14 cellular contexts compared by ENCODE assay signal in genomic region chr1:119676571-119677206, GRCh38. TPM values are rescaled to one million over a fixed set of nuclear protein-coding genes. Genes with fewer than 3 reads are reported as not detected.
DNase-seq lines count a peak whose midpoint lies in the region; ATAC-seq and TF ChIP-seq lines count a peak whose summit lies in the region.
"Had no signal": no experiment of that assay in that cellular context is flagged by ENCODE, and none has a peak within 500 bp of the region (broad histone marks: within the 10 kb centered on the region; RNA-seq: fewer than 3 reads in every experiment).

No MANE protein-coding gene starts in this region.

- no peak overlapping the region for H3K4me3 ChIP-seq in PC-9
- H3K4me3 ChIP-seq in retinal pigment epithelial cell (ENCODE audit: low read length), result no peak overlapping the region

- no peak overlapping the region for H3K4me2 ChIP-seq in PC-9

- POLR2A ChIA-PET in PC-9 (lab: Charles Lee; ENCODE audit: unreplicated experiment), result interaction anchor here (0.6 kb wide), 1 partner anchor 63 kb away, joined by 3 read pairs; no protein-coding TSS in a partner anchor

- no peak overlapping the region for H3K27ac ChIP-seq in PC-9
- H3K27ac ChIP-seq: HL-60 had no signal

- H3K36me3 Mint-ChIP-seq in stimulated activated naive B cell treated with anti-CD40 and anti-IgM and Interleukin-4, amounts not matched to agents 10 μg/mL and 1 μg/mL and 100 μg/mL, for 72 hours, result no peaks in the 10 kb centered on the region
- H3K36me3 Mint-ChIP-seq in activated naive CD4-positive, alpha-beta T cell treated with anti-CD3 and anti-CD28 coated beads for 36 hours (ENCODE audit: low read depth), result no peaks in the 10 kb centered on the region
- H3K36me3 Mint-ChIP-seq: CD4-positive, CD25-positive, alpha-beta regulatory T cell had no signal

- no peak overlapping the region for H2AFZ ChIP-seq in PC-9

- no peaks in the 10 kb centered on the region for H3K79me2 ChIP-seq in PC-9 (ENCODE audit: low read depth)

- H3K9me3 Mint-ChIP-seq in stimulated activated naive B cell treated with anti-CD40 and anti-IgM and Interleukin-4, amounts not matched to agents 10 μg/mL and 1 μg/mL and 100 μg/mL, for 72 hours, result no peaks in the 10 kb centered on the region
- no peaks in the 10 kb centered on the region for H3K9me3 Mint-ChIP-seq in activated naive CD4-positive, alpha-beta T cell treated with anti-CD3 and anti-CD28 coated beads for 36 hours

- H3K27me3 ChIP-seq in PC-9 (ENCODE audit: insufficient read depth, low read depth), result no peaks in the 10 kb centered on the region

- no peaks in the 10 kb centered on the region for H3K9me2 ChIP-seq in PC-9 (ENCODE audit: insufficient read depth)

- no peak overlapping the region for H3K27ac Mint-ChIP-seq in stimulated activated naive B cell treated with anti-CD40 and anti-IgM and Interleukin-4, amounts not matched to agents 10 μg/mL and 1 μg/mL and 100 μg/mL, for 72 hours
- no peak overlapping the region for H3K27ac Mint-ChIP-seq in activated naive CD4-positive, alpha-beta T cell treated with anti-CD3 and anti-CD28 coated beads for 36 hours
- H3K27ac Mint-ChIP-seq: CD4-positive, CD25-positive, alpha-beta regulatory T cell had no signal

- no peak overlapping the region for H3K4me3 Mint-ChIP-seq in stimulated activated naive B cell treated with anti-CD40 and anti-IgM and Interleukin-4, amounts not matched to agents 10 μg/mL and 1 μg/mL and 100 μg/mL, for 72 hours
- H3K4me3 Mint-ChIP-seq in activated naive CD4-positive, alpha-beta T cell treated with anti-CD3 and anti-CD28 coated beads for 36 hours, result no peak overlapping the region
- H3K4me3 Mint-ChIP-seq: CD4-positive, CD25-positive, alpha-beta regulatory T cell had no signal

- CTCF ChIA-PET in PC-9 (lab: Charles Lee), result interaction anchor here (0.8 to 1.0 kb wide), 2 partner anchors 60 to 63 kb away, joined by 4 read pairs; no protein-coding TSS in a partner anchor
- CTCF ChIA-PET in activated naive CD4-positive, alpha-beta T cell treated with anti-CD3 and anti-CD28 coated beads for 36 hours (lab: Charles Lee), result interaction anchor here (1.0 to 10.2 kb wide), 9 partner anchors 10 to 77 kb away, joined by 3 to 197 read pairs (median 9); no protein-coding TSS in a partner anchor

- no TSS peak for BruUV-seq in PC-9 (replicated peaks; lab: Mats Ljungman, UMichigan)

- peaks cover 19 to 42% of the 10 kb centered on the region in 2 donors for H3K27me3 Mint-ChIP-seq in stimulated activated naive B cell treated with anti-CD40 and anti-IgM and Interleukin-4, amounts not matched to agents 10 μg/mL and 1 μg/mL and 100 μg/mL, for 72 hours
- H3K27me3 Mint-ChIP-seq in activated naive CD4-positive, alpha-beta T cell treated with anti-CD3 and anti-CD28 coated beads for 36 hours (ENCODE audit: low read depth), result peaks cover 6% of the 10 kb centered on the region

- DNase-seq in PC-9, result no peak
- peak; percentile 35 for DNase-seq in left ventricle myocardium superior
- DNase-seq in retinal pigment epithelial cell (ENCODE audit: low read depth), result no peak
- no peak for DNase-seq in stimulated activated naive B cell treated with anti-CD40 and anti-IgM and Interleukin-4, amounts not matched to agents 10 μg/mL and 1 μg/mL and 100 μg/mL, for 72 hours
- DNase-seq in activated naive CD4-positive, alpha-beta T cell treated with anti-CD3 and anti-CD28 coated beads for 36 hours, result no peak
- DNase-seq in DMS153 treated with DMSO at 0.1 percent for 48 hours (lab: John Stamatoyannopoulos, UW; ENCODE audit: unreplicated experiment), result no peak
- no peak for DNase-seq in Kasumi-1 (lab: John Stamatoyannopoulos, UW)
- DNase-seq: activated T-cell treated with anti-CD3 and anti-CD28 coated beads, Interleukin-2, amount 50 U/mL, for 1 hour; CD4-positive, CD25-positive, alpha-beta regulatory T cell; stimulated activated CD4-positive, alpha-beta T cell treated with anti-CD3 and anti-CD28 coated beads, Interleukin-2, amount 100 ng/mL, for 48 hours; stimulated activated naive CD4-positive, alpha-beta T cell had no signal

- ATAC-seq in left ventricle myocardium superior, result peak; percentile 80
- no peak for ATAC-seq in stimulated activated naive B cell treated with anti-CD40 and anti-IgM and Interleukin-4, amounts not matched to agents 10 μg/mL and 1 μg/mL and 100 μg/mL, for 72 hours (replicated peaks)
- ATAC-seq: activated CD4-positive, CD25-positive, alpha-beta regulatory T cell treated with anti-CD3 and anti-CD28 coated beads, Interleukin-2, amount 50 U/mL, for 24 hours had no signal

- no peaks in the 10 kb centered on the region for H3K9me3 ChIP-seq in PC-9 (ENCODE audit: insufficient read depth, low read depth)

- H3K36me3 ChIP-seq in PC-9 (ENCODE audit: low read depth), result no peaks in the 10 kb centered on the region

- TF ChIP-seq CTCF in GM12872 (IDR thresholded peaks at IDR 0.05; ENCODE audit: insufficient read depth, low read depth, low read length) (peak; percentile 17; the same call in 1 of the 3 replicates), PC-9 (conservative IDR thresholded peaks at IDR 0.05) (0 out of 2 replicates have a peak, but pooled peaks have one; percentile 17), retinal pigment epithelial cell (conservative IDR thresholded peaks at IDR 0.05; ENCODE audit: low read depth, low read length) (peak; percentile 6)

- peaks cover 33% of the 10 kb centered on the region for H3F3A ChIP-seq in PC-9 (ENCODE audit: insufficient read depth, low read depth)

- intact Hi-C loops in PC-9 (cut with micrococcal nuclease; ENCODE audit: unreplicated experiment), result loop anchor here (5.0 kb wide), 1 partner anchor 196 kb away; no protein-coding TSS in a partner anchor
- intact Hi-C loops in left ventricle myocardium superior (cut with micrococcal nuclease), result loop anchor here (5.0 kb wide), 1 partner anchor 64 kb away; no protein-coding TSS in a partner anchor
- intact Hi-C loops in activated naive CD4-positive, alpha-beta T cell treated with anti-CD3 and anti-CD28 coated beads for 36 hours (cut with micrococcal nuclease), result loop anchor here (10.0 kb wide), 1 partner anchor 202 kb away; no protein-coding TSS in a partner anchor

- no peaks in the 10 kb centered on the region for H4K20me1 ChIP-seq in PC-9 (ENCODE audit: insufficient read depth)

- peaks cover 41% of the 10 kb centered on the region for H3K4me1 ChIP-seq in PC-9 (replicated peaks; ENCODE audit: insufficient read depth)

- peaks cover 2 to 8% of the 10 kb centered on the region in 2 donors for H3K4me1 Mint-ChIP-seq in stimulated activated naive B cell treated with anti-CD40 and anti-IgM and Interleukin-4, amounts not matched to agents 10 μg/mL and 1 μg/mL and 100 μg/mL, for 72 hours
- H3K4me1 Mint-ChIP-seq in activated naive CD4-positive, alpha-beta T cell treated with anti-CD3 and anti-CD28 coated beads for 36 hours (ENCODE audit: low read depth), result peaks cover 5% of the 10 kb centered on the region

RNA-seq across cellular contexts. Expression of gene ZNF697, which starts 28.6 kb away (rescaled TPM):
- total RNA-seq in PC-9 (2021) (3.6 and 4.1 TPM in 2 replicates), left ventricle myocardium superior (11.5 TPM)
- under 1 TPM; 0.41 to 0.59 TPM for total RNA-seq in activated naive CD4-positive, alpha-beta T cell treated with anti-CD3 and anti-CD28 coated beads for 36 hours
- total RNA-seq: CD4-positive, CD25-positive, alpha-beta regulatory T cell had no signal

RNA-seq across cellular contexts. Expression of gene PHGDH, which starts 35.0 kb away (rescaled TPM):
- total RNA-seq in PC-9 (2021) (373 and 569 TPM in 2 replicates), left ventricle myocardium superior (7.8 TPM)
- 100 to 1,000 TPM; 422 to 439 TPM for total RNA-seq in activated naive CD4-positive, alpha-beta T cell treated with anti-CD3 and anti-CD28 coated beads for 36 hours

Comparison
In these comparisons a context has a peak if more than half of its experiments do, and no peak if none do; other contexts are left out.
1. RNA of gene PHGDH, which starts 35.0 kb away (total RNA-seq): 422 to 439 TPM in activated naive CD4-positive, alpha-beta T cell treated with anti-CD3 and anti-CD28 coated beads for 36 hours and 373 to 569 TPM in PC-9; 7.8 TPM in left ventricle myocardium superior (single experiment); every median in the first group is over 10 times any median in the second.
2. Peak in every context shown above with its lines, with median percentiles within 50 percentile points of each other: CTCF ChIP-seq.